11 cellular contexts compared by ENCODE assay signal in the genomic region with DNA sequence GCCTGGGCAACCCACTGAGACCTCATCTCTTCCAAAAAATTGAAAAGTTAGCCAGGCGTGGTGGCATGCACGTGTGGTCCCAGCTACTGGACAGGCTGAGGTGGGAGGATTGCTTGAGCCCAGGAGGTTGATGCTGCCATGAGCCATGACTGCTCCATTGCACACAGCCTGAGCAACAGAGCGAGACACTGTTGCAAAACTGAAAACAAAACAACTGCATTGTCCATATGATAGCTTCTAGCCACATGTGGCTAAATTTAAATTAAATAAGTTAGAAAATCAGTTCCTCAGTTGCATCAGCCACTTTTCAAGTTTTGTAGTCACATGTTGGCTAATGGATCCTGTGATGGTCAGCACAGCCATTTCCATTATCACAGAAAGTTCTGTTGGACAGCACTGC.
A peak's percentile ranks its signal among the peaks of the same experiment; 100 is the strongest.
DNase-seq lines count a peak whose midpoint lies in the region; ATAC-seq, FAIRE-seq and TF ChIP-seq lines count a peak whose summit lies in the region.
"Had no signal": no experiment of that assay in that cellular context is flagged by ENCODE, and none has a peak within 500 bp of the region (broad histone marks: within the 10 kb centered on the region; RNA-seq: fewer than 3 reads in every experiment).

No MANE protein-coding gene starts in this region.

- peaks cover 6% of the 10 kb centered on the region for H3K4me1 Mint-ChIP-seq in activated T-helper 17 cell treated with anti-CD3 and anti-CD28 coated beads, Interleukin-2, amount 50 U/mL, for 72 hours

- H3K36me3 ChIP-seq in ovary: no peaks in the 10 kb centered on the region

- TF ChIP-seq POLR2A in GM12891 (IDR thresholded peaks at IDR 0.05; ENCODE audit: low read depth, low read length) (no peak), ovary (IDR thresholded peaks at IDR 0.05) (no peak)

- peaks cover 28% of the 10 kb centered on the region for H3K4me1 ChIP-seq in ovary (ENCODE audit: insufficient read depth)

- H3K27me3 Mint-ChIP-seq in activated T-helper 17 cell treated with anti-CD3 and anti-CD28 coated beads, Interleukin-2, amount 50 U/mL, for 72 hours: peaks cover 6% of the 10 kb centered on the region
- H3K27me3 Mint-ChIP-seq: CD4-positive, alpha-beta T cell had no signal

- intact Hi-C loops in ovary (cut with DNase I): loop anchor here in 2 of 4 donors (1.0 to 5.0 kb wide), 2 partner anchors 31 to 67 kb away; partner anchors contain the start of gene GAB1 (in 1 of the 2)

- peak; percentile 97 for FAIRE-seq in GM12891 (lab: Jason Lieb, UNC)

- 81 to 93% (median 86%) methylated on average over 3 of the region's 3 CpGs for WGBS in ovary, 3 donors

- DNase-seq in GM12891 (ENCODE audit: insufficient read length, low spot score): no peak
- DNase-seq in caudate nucleus (lab: John Stamatoyannopoulos, UW): no peak
- no peak for DNase-seq in activated naive CD4-positive, alpha-beta T cell treated with anti-CD3 and anti-CD28 coated beads, Interleukin-2, amount 50 U/mL, for 72 hours (ENCODE audit: low spot score in 2 of 2)
- DNase-seq in ovary: no peak
- no peak for DNase-seq in stimulated activated CD4-positive, alpha-beta T cell treated with anti-CD3 and anti-CD28 coated beads, Interleukin-12 subunit alpha, Interleukin-12 subunit beta, amount 100 ng/mL, for 4 hours
- DNase-seq: CD4-positive, alpha-beta T cell; NCI-H2029; T-helper 9 cell had no signal

- H3K4me3 ChIP-seq in ovary: no peak overlapping the region

- no peak for TF ChIP-seq CTCF in ovary (IDR thresholded peaks at IDR 0.05)

- no peak overlapping the region for H3K4me3 Mint-ChIP-seq in activated T-helper 17 cell treated with anti-CD3 and anti-CD28 coated beads, Interleukin-2, amount 50 U/mL, for 72 hours
- H3K4me3 Mint-ChIP-seq: CD4-positive, alpha-beta T cell had no signal

- H3K27me3 ChIP-seq in ovary: no peaks in the 10 kb centered on the region

- peak; percentile 97 for ATAC-seq in GM21360 (IDR thresholded peaks at IDR 0.05; ENCODE audit: unreplicated experiment)
- ATAC-seq in HG03097 (IDR thresholded peaks at IDR 0.05; ENCODE audit: low FRiP score, unreplicated experiment): peak; percentile 91
- ATAC-seq in activated naive CD4-positive, alpha-beta T cell treated with anti-CD3 and anti-CD28 coated beads, Interleukin-2, amount 50 U/mL, for 72 hours: no peak
- ATAC-seq in activated T-helper 17 cell treated with anti-CD3 and anti-CD28 coated beads, Interleukin-2, amount 50 U/mL, for 72 hours (replicated peaks): no peak

- peaks cover 0 to 6% of the 10 kb centered on the region in 2 donors for H3K36me3 Mint-ChIP-seq in activated naive CD4-positive, alpha-beta T cell treated with anti-CD3 and anti-CD28 coated beads, Interleukin-2, amount 50 U/mL, for 72 hours
- no peaks in the 10 kb centered on the region for H3K36me3 Mint-ChIP-seq in activated T-helper 17 cell treated with anti-CD3 and anti-CD28 coated beads, Interleukin-2, amount 50 U/mL, for 72 hours (ENCODE audit: low read depth)

- H3K27ac Mint-ChIP-seq in activated naive CD4-positive, alpha-beta T cell treated with anti-CD3 and anti-CD28 coated beads, Interleukin-2, amount 50 U/mL, for 72 hours: no peak overlapping the region
- no peak overlapping the region for H3K27ac Mint-ChIP-seq in activated T-helper 17 cell treated with anti-CD3 and anti-CD28 coated beads, Interleukin-2, amount 50 U/mL, for 72 hours
- H3K27ac Mint-ChIP-seq: CD4-positive, alpha-beta T cell had no signal

- no peaks in the 10 kb centered on the region for H3K9me3 ChIP-seq in ovary

- H3K27ac ChIP-seq in caudate nucleus (ENCODE audit: low read depth, low read length): peak overlapping the region; percentile 91
- no peak overlapping the region for H3K27ac ChIP-seq in ovary

- peaks cover 0 to 4% of the 10 kb centered on the region in 2 donors for H3K9me3 Mint-ChIP-seq in activated naive CD4-positive, alpha-beta T cell treated with anti-CD3 and anti-CD28 coated beads, Interleukin-2, amount 50 U/mL, for 72 hours
- H3K9me3 Mint-ChIP-seq in activated T-helper 17 cell treated with anti-CD3 and anti-CD28 coated beads, Interleukin-2, amount 50 U/mL, for 72 hours: no peaks in the 10 kb centered on the region
- H3K9me3 Mint-ChIP-seq: CD4-positive, alpha-beta T cell had no signal

- no peak for TF ChIP-seq EP300 in ovary (IDR thresholded peaks at IDR 0.05)

TF ChIP-seq in GM12891, 5 proteins besides CTCF, POLR2A, EP300 and RAD21:
- TF ChIP-seq PAX5 (IDR thresholded peaks at IDR 0.05; ENCODE audit: insufficient read depth, low read length, severe bottlenecking) (peak; percentile 89), TAF1 (IDR thresholded peaks at IDR 0.05; ENCODE audit: low read depth, low read length) (no peak), POLR2AphosphoS5 (IDR thresholded peaks at IDR 0.05; ENCODE audit: low read depth, low read length) (no peak), SPI1 (IDR thresholded peaks at IDR 0.05; ENCODE audit: low read depth, low read length) (peak; percentile 40), POU2F2 (IDR thresholded peaks at IDR 0.05; ENCODE audit: low read depth, low read length) (no peak)

Comparison
In these comparisons a context has a peak if more than half of its experiments do, and no peak if none do; other contexts are left out.
1. ATAC-seq: peak in GM21360 (single experiment) and HG03097 (single experiment); none in activated naive CD4-positive, alpha-beta T cell treated with anti-CD3 and anti-CD28 coated beads, Interleukin-2, amount 50 U/mL, for 72 hours (0 of 2) and activated T-helper 17 cell treated with anti-CD3 and anti-CD28 coated beads, Interleukin-2, amount 50 U/mL, for 72 hours (single experiment).